Comparison of ENCODE assay signal across 19 cellular contexts in the genomic region with DNA sequence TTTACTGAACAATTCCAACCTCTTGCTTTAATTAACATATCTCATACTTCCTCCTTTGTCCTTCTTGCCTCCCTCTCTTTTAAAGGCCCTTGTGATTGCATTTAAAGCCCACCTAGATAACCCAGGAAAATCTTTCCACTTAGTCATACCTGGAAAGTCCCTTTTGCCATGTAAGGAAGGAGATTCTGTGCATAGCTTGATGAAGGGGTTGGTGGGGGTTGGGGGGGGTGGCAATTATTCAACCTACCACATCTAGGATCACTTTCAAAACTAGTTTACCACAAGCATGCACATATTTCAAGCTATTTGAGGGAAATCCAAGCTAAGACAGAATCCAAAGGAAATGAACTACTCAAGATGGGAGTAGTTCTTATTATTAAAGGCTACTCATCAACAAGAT.
DNase-seq lines count a peak whose midpoint lies in the region; ATAC-seq and TF ChIP-seq lines count a peak whose summit lies in the region.
"Had no signal": no experiment of that assay in that cellular context is flagged by ENCODE, and none has a peak within 500 bp of the region (broad histone marks: within the 10 kb centered on the region; RNA-seq: fewer than 3 reads in every experiment).

No MANE protein-coding gene starts in this region.

- in situ Hi-C loops in astrocyte of the cerebellum (cut with HindIII; ENCODE audit: low sequenced_read_pairs), result no loop called here

- ATAC-seq in HG03175 (IDR thresholded peaks at IDR 0.05; ENCODE audit: unreplicated experiment), result no peak
- ATAC-seq: gastroesophageal sphincter, left lobe of liver had no signal

- DNase-seq in AG08395 (ENCODE audit: low spot score) (peak; percentile 12), HS-27A (ENCODE audit: low read depth) (peak; percentile 11), astrocyte of the cerebellum (ENCODE audit: low read depth) (peak; percentile 80), iris pigment epithelial cell (ENCODE audit: low read depth) (peak; percentile 64), retina (no peak), COLO668 (lab: John Stamatoyannopoulos, UW; ENCODE audit: unreplicated experiment) (no peak)
- DNase-seq in activated CD8-positive, alpha-beta memory T cell treated with anti-CD3 and anti-CD28 coated beads for 24 hours, result no peak
- DNase-seq: activated naive CD4-positive, alpha-beta T cell treated with Interleukin-2 at 50 U/mL for 16 hours; activated T-cell treated with anti-CD3 and anti-CD28 coated beads for 4 hours; aorta; cortex of kidney; NCI-H1417; SHP77; stimulated activated CD4-positive, alpha-beta T cell treated with anti-CD3 and anti-CD28 coated beads, Interleukin-12 subunit alpha, Interleukin-12 subunit beta, amount 100 ng/mL, for 4 hours; stimulated activated CD8-positive, alpha-beta memory T cell treated with anti-CD3 and anti-CD28 coated beads, Interleukin-4, amount 100 ng/mL, for 48 hours; T-helper 1 cell had no signal

- TF ChIP-seq CTCF in astrocyte of the cerebellum (IDR thresholded peaks at IDR 0.05; ENCODE audit: low read depth, low read length, missing control alignments), result no peak

- H3K4me3 ChIP-seq in astrocyte of the cerebellum (ENCODE audit: low read depth, low read length), result no peak overlapping the region
- H3K4me3 ChIP-seq: gastroesophageal sphincter had no signal

Comparison
In these comparisons a context has a peak if more than half of its experiments do, and no peak if none do; other contexts are left out.
1. DNase-seq: peak in AG08395 (single experiment), HS-27A (single experiment), astrocyte of the cerebellum (single experiment) and iris pigment epithelial cell (single experiment); none in retina (single experiment), COLO668 (single experiment) and activated CD8-positive, alpha-beta memory T cell treated with anti-CD3 and anti-CD28 coated beads for 24 hours (single experiment).